ENCODE assay signal across 8 cellular contexts in the genomic region with DNA sequence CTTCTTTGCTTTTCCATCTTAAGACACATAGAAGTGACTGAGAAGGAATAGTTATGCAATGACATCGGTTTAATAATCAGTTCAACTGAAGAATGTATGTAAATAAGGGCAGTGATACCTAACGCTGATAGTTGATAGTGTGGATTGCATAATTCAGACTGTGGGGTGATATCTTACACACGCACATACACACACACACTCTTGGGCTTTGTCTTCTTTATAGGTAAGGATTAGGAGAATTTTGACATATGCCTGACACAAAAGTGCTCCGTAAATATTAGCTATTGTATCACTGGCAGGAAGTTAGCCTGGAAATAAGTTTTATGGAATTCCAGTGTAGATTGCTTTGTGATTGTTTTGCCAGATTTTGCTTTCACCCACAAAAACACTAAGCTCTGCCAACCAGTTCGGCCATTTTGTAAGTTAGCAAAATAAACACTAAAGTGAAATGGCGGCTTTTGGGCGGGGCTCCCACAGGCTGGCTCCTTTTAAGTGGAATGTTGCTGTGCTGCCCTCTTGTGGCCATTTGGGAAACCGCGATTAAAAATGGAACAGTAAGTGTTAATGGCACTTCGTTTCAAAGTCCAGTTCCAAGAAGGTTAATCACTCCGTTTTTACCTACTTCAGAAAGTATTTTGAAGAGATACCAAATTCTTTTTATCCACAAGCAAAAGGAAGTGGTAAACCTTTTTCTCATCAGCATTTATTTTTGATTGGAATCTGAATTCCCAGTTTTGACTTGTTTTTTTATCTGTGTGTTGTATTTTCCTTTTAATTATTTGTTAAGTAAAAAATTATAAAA. TPM values are rescaled to one million over a fixed set of nuclear protein-coding genes. Genes with fewer than 3 reads are reported as not detected.
DNase-seq lines count a peak whose midpoint lies in the region; ATAC-seq and TF ChIP-seq lines count a peak whose summit lies in the region.

No MANE protein-coding gene starts in this region.

- TF ChIP-seq CTCF in coronary artery (IDR thresholded peaks at IDR 0.05): peak; percentile 80

- ATAC-seq in HG03432 (IDR thresholded peaks at IDR 0.05; ENCODE audit: unreplicated experiment) (peak; percentile 41), left colon (peak; percentile 62), GM19397 (IDR thresholded peaks at IDR 0.05; ENCODE audit: unreplicated experiment) (no peak)

- peak overlapping the region; percentile 51 for H3K4me3 ChIP-seq in coronary artery

- DNase-seq in ELF-1 (ENCODE audit: low read depth, low spot score) (peak; percentile 93), NCI-H524 treated with DMSO at 0.1 percent for 48 hours (lab: John Stamatoyannopoulos, UW) (peak; percentile 71), coronary artery (ENCODE audit: low spot score) (peak; percentile 93), left colon (peak; percentile 93 to 98)
- DNase-seq in activated CD4-positive, alpha-beta T cell treated with anti-CD3 and anti-CD28 coated beads for 48 hours: peak; percentile 97
- peak; percentile 81 to 94 for DNase-seq in stimulated activated CD4-positive, alpha-beta T cell treated with anti-CD3 and anti-CD28 coated beads, Interleukin-1b, Interleukin-23, amount 100 ng/mL, for 4 hours (ENCODE audit: low read depth in 2 of 2)

- intact Hi-C loops in left colon (cut with DNase I, micrococcal nuclease): loop anchor here (5.0 to 10.0 kb wide), 2 partner anchors 113 to 116 kb away; no protein-coding TSS in a partner anchor

- peak overlapping the region; percentile 61 to 91 for H3K27ac ChIP-seq in coronary artery

RNA-seq across cellular contexts. Expression of a gene that starts 17.7 kb away (rescaled TPM):
- total RNA-seq in left colon: 10 to 100 TPM; 85.7 to 86.9 TPM
